ENCODE assay signal across 8 cellular contexts in the genomic region with DNA sequence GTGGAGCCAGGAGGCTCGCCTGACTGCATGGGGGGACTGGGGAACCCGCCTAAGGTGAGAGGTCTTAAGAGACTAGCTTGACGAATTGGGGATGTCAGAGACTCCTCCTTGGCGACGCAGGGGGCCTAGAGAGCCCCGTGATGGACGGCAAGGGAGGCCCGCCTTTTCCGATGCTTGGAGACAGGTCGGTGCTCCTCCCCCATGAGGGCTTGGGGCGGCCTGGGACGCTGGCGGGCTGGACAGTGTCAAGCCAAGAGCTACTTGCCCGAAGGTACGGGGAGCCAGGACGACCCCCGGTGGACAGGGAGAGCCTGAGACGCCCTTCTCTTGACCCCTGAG. TPM values are rescaled to one million over a fixed set of nuclear protein-coding genes. Genes with fewer than 3 reads are reported as not detected.
A peak's percentile ranks its signal among the peaks of the same experiment; 100 is the strongest.
DNase-seq lines count a peak whose midpoint lies in the region; ATAC-seq and TF ChIP-seq lines count a peak whose summit lies in the region.

No MANE protein-coding gene starts in this region.

- in situ Hi-C loops in GM13976 (cut with MboI; ENCODE audit: low sequenced_read_pairs, unreplicated experiment): no loop called here

- no peaks in the 10 kb centered on the region for H3K9me3 Mint-ChIP-seq in brain

- peak overlapping the region; percentile 74 for H2AFZ ChIP-seq in ACC112 (ENCODE audit: low read length, unreplicated experiment)

- peak; percentile 16 for ATAC-seq in HG02970 (IDR thresholded peaks at IDR 0.05; ENCODE audit: low FRiP score, unreplicated experiment)

- H3K4me1 ChIP-seq in ACC112 (ENCODE audit: control insufficient read depth, insufficient read depth, low read length, unreplicated experiment): peaks cover 6% of the 10 kb centered on the region

- H3K36me3 ChIP-seq in ACC112 (ENCODE audit: insufficient read depth, low read length): no peaks in the 10 kb centered on the region

- H3K4me3 ChIP-seq in ACC112 (ENCODE audit: low read depth, low read length): peak overlapping the region; percentile 94

- no peak for TF ChIP-seq CTCF in GM13976 (IDR thresholded peaks at IDR 0.05; ENCODE audit: borderline replicate concordance, control extremely low read depth, extremely low read depth, insufficient read depth, missing control alignments)
- no peak for TF ChIP-seq CTCF in brain (conservative IDR thresholded peaks at IDR 0.05)

- H3K79me2 ChIP-seq in ACC112 (ENCODE audit: control insufficient read depth, insufficient read depth, low read length, unreplicated experiment): peaks cover 13% of the 10 kb centered on the region

- no peak overlapping the region for H3K27ac ChIP-seq in ACC112 (ENCODE audit: low read depth, low read length)

- H3K27me3 Mint-ChIP-seq in brain: peaks cover 8% of the 10 kb centered on the region

- peaks cover 39% of the 10 kb centered on the region for H3K4me1 Mint-ChIP-seq in brain

- DNase-seq in GM13976 (ENCODE audit: low spot score): peak; percentile 78
- DNase-seq in OCI-M1 (lab: John Stamatoyannopoulos, UW): peak; percentile 69
- peak; percentile 80 for DNase-seq in islet precursor cell
- peak; percentile 25 for DNase-seq in stimulated activated CD4-positive, alpha-beta T cell treated with anti-CD3 and anti-CD28 coated beads, Interleukin-4, amount 100 ng/mL, for 1 hour
- DNase-seq in effector CD8-positive, alpha-beta T cell (lab: John Stamatoyannopoulos, UW): no peak

- H3K36me3 Mint-ChIP-seq in brain: peaks cover 5% of the 10 kb centered on the region

- peak overlapping the region; percentile 86 to 92 (median 89) for H3K4me3 Mint-ChIP-seq in brain

- peak overlapping the region; percentile 41 to 87 (median 78) for H3K27ac Mint-ChIP-seq in brain

- no peaks in the 10 kb centered on the region for H3K27me3 ChIP-seq in ACC112 (ENCODE audit: insufficient read depth, low read length)

RNA-seq across cellular contexts. Expression of gene SDHAF1, which starts 0.6 kb away (rescaled TPM):
- polyA plus RNA-seq in brain (ENCODE audit: insufficient read depth, low read depth, low replicate concordance): 27.7 TPM

RNA-seq across cellular contexts. Expression of gene SYNE4, which starts 13.0 kb away (rescaled TPM):
- 0.81 TPM for polyA plus RNA-seq in brain (ENCODE audit: insufficient read depth, low read depth, low replicate concordance)

RNA-seq across cellular contexts. Expression of gene ALKBH6, which starts 18.4 kb away (rescaled TPM):
- polyA plus RNA-seq in brain (ENCODE audit: insufficient read depth, low read depth, low replicate concordance): 17.7 TPM

RNA-seq across cellular contexts. Expression of gene CLIP3, which starts 37.0 kb away (rescaled TPM):
- 319 TPM for polyA plus RNA-seq in brain (ENCODE audit: insufficient read depth, low read depth, low replicate concordance)

RNA-seq across cellular contexts. Expression of gene THAP8, which starts 58.5 kb away (rescaled TPM):
- 24.8 TPM for polyA plus RNA-seq in brain (ENCODE audit: insufficient read depth, low read depth, low replicate concordance)
